In genomic region chr11:62752994-62753735, GRCh38 we compare ENCODE assay signal across 8 cellular contexts. TPM values are rescaled to one million over a fixed set of nuclear protein-coding genes. Genes with fewer than 3 reads are reported as not detected.
A peak's percentile ranks its signal among the peaks of the same experiment; 100 is the strongest.
DNase-seq lines count a peak whose midpoint lies in the region; ATAC-seq and TF ChIP-seq lines count a peak whose summit lies in the region.

No MANE protein-coding gene starts in this region.

- peaks cover 23% of the 10 kb centered on the region for H3K36me3 Mint-ChIP-seq in MCF 10A (ENCODE audit: insufficient read depth, unreplicated experiment)

- no peak for TF ChIP-seq CTCF in AG04449 (IDR thresholded peaks at IDR 0.05; ENCODE audit: insufficient read depth, low read length, missing control alignments)
- TF ChIP-seq CTCF in MCF 10A (IDR thresholded peaks at IDR 0.05; ENCODE audit: unreplicated experiment), result no peak
- TF ChIP-seq CTCF in mucosa of descending colon (IDR thresholded peaks at IDR 0.05), result no peak

- H3K4me3 ChIP-seq in AG04449 (ENCODE audit: low read depth, low read length) (peak overlapping the region; percentile 73), mucosa of descending colon (peak overlapping the region; percentile 16)

- no peaks in the 10 kb centered on the region for H3K36me3 ChIP-seq in mucosa of descending colon (ENCODE audit: low read depth)

- ATAC-seq in HG03196 (IDR thresholded peaks at IDR 0.05; ENCODE audit: unreplicated experiment) (peak; percentile 1), mucosa of descending colon (no peak)

- no peaks in the 10 kb centered on the region for H3K9me3 ChIP-seq in mucosa of descending colon

- CTCF ChIA-PET in AG04449 (lab: Yijun Ruan, JAX), result interaction anchor here (0.8 to 2.4 kb wide), 11 partner anchors 8 to 210 kb away, joined by 3 to 17 read pairs (median 3); partner anchors contain the start of genes POLR2G, TAF6L and TMEM179B
- CTCF ChIA-PET in MCF 10A (lab: Yijun Ruan, JAX), result interaction anchor here (0.6 to 1.8 kb wide), 11 partner anchors 9 to 1336 kb away, joined by 3 to 9 read pairs (median 4); partner anchors contain the start of genes HNRNPUL2, TAF6L and TMEM179B

- DNase-seq in AG04449 (ENCODE audit: low read depth, low spot score) (no peak), MCF 10A (ENCODE audit: unreplicated experiment) (no peak), mucosa of descending colon (peak; percentile 28 to 54 (median 41)), amniotic stem cell (lab: John Stamatoyannopoulos, UW) (no peak), NCI-H82 treated with DMSO at 0.1 percent for 48 hours (lab: John Stamatoyannopoulos, UW; ENCODE audit: unreplicated experiment) (no peak), HuH-7 (ENCODE audit: low spot score) (no peak), pons (ENCODE audit: low spot score) (no peak)

- no peaks in the 10 kb centered on the region for H3K27me3 Mint-ChIP-seq in MCF 10A (ENCODE audit: insufficient read depth, unreplicated experiment)

- peaks cover 13% of the 10 kb centered on the region for H3K4me1 ChIP-seq in mucosa of descending colon (ENCODE audit: low read depth)

- peaks cover 6% of the 10 kb centered on the region for H3K4me1 Mint-ChIP-seq in MCF 10A (ENCODE audit: insufficient read depth, unreplicated experiment)

- H3K9me3 Mint-ChIP-seq in MCF 10A (ENCODE audit: unreplicated experiment), result no peaks in the 10 kb centered on the region

- POLR2A ChIA-PET in AG04449 (lab: Yijun Ruan, JAX), result interaction anchor here (0.9 to 2.5 kb wide), 15 partner anchors 9 to 180 kb away, joined by 3 to 18 read pairs (median 5); partner anchors contain the start of genes BSCL2, EEF1G, GNG3 and HNRNPUL2
- POLR2A ChIA-PET in MCF 10A (lab: Yijun Ruan, JAX), result interaction anchor here (0.6 to 6.7 kb wide), 42 partner anchors 10 to 1552 kb away, joined by 3 to 127 read pairs (median 5); partner anchors contain the start of genes AHNAK, B3GAT3, C11orf98 and CSKMT

- BruUV-seq in MCF 10A (replicated peaks; lab: Mats Ljungman, UMichigan), result TSS peak; percentile 79

- peak overlapping the region; percentile 96 for H3K27ac Mint-ChIP-seq in MCF 10A (ENCODE audit: low read depth, unreplicated experiment)

- intact Hi-C loops in MCF 10A (cut with micrococcal nuclease) (no loop called here), mucosa of descending colon (cut with DNase I, micrococcal nuclease) (no loop called here)

- peak overlapping the region; percentile 98 for H3K4me3 Mint-ChIP-seq in MCF 10A (ENCODE audit: unreplicated experiment)

RNA-seq across cellular contexts. Expression of gene ZBTB3, which starts 0.8 kb away (rescaled TPM):
- total RNA-seq in MCF 10A (2022), result 7.1 and 11.6 TPM in 2 replicates
- 10 to 100 TPM; 10.9 to 15.6 (median 13.0) TPM for total RNA-seq in mucosa of descending colon

RNA-seq across cellular contexts. Expression of gene POLR2G, which starts 8.2 kb away (rescaled TPM):
- total RNA-seq in MCF 10A (2022) (95.0 and 95.1 TPM in 2 replicates), mucosa of descending colon (10 to 100 TPM; 39.4 to 49.6 (median 41.5) TPM)

RNA-seq across cellular contexts. Expression of gene TAF6L, which starts 18.0 kb away (rescaled TPM):
- total RNA-seq in MCF 10A (2022), result 11.6 and 12.0 TPM in 2 replicates
- 10 to 100 TPM; 17.0 to 23.5 (median 17.1) TPM for total RNA-seq in mucosa of descending colon

RNA-seq across cellular contexts. Expression of gene TTC9C, which starts 24.9 kb away (rescaled TPM):
- total RNA-seq in MCF 10A (2022) (27.3 and 31.9 TPM in 2 replicates), mucosa of descending colon (10 to 100 TPM; 27.7 to 31.8 (median 29.3) TPM)

RNA-seq across cellular contexts. Expression of gene HNRNPUL2, which starts 25.9 kb away (rescaled TPM):
- total RNA-seq in MCF 10A (2022), result 36.4 and 36.6 TPM in 2 replicates
- total RNA-seq in mucosa of descending colon, result 10 to 100 TPM; 53.0 to 70.3 (median 58.6) TPM

Comparison
In these comparisons a context has a peak if more than half of its experiments do, and no peak if none do; other contexts are left out.
1. DNase-seq: peak in mucosa of descending colon (3 of 3); none in AG04449 (single experiment), MCF 10A (single experiment), amniotic stem cell (single experiment), NCI-H82 treated with DMSO at 0.1 percent for 48 hours (single experiment), HuH-7 (single experiment) and pons (single experiment).